Comparison of ENCODE assay signal across 12 cellular contexts in genomic region chr13:46178143-46178542, GRCh38. TPM values are rescaled to one million over a fixed set of nuclear protein-coding genes. Genes with fewer than 3 reads are reported as not detected.
DNase-seq lines count a peak whose midpoint lies in the region; ATAC-seq and TF ChIP-seq lines count a peak whose summit lies in the region.
"Had no signal": no experiment of that assay in that cellular context is flagged by ENCODE, and none has a peak within 500 bp of the region (broad histone marks: within the 10 kb centered on the region; RNA-seq: fewer than 3 reads in every experiment).

No MANE protein-coding gene starts in this region.

- no peaks in the 10 kb centered on the region for H3K27me3 ChIP-seq in GM06990 (replicated peaks; ENCODE audit: control insufficient read depth, insufficient read depth, low read length)
- H3K27me3 ChIP-seq: pancreas had no signal

- TF ChIP-seq CTCF in GM06990 (IDR thresholded peaks at IDR 0.05; ENCODE audit: insufficient read depth, low read length, poor library complexity, severe bottlenecking) = no peak

- ATAC-seq in left lobe of liver = peak; percentile 20
- no peak for ATAC-seq in GM18870 (IDR thresholded peaks at IDR 0.05; ENCODE audit: unreplicated experiment)
- ATAC-seq in GM18520 (IDR thresholded peaks at IDR 0.05; ENCODE audit: unreplicated experiment) = no peak

- peak overlapping the region; percentile 66 for H3K4me3 ChIP-seq in GM06990 (replicated peaks; ENCODE audit: low read depth, low read length)

- peak; percentile 70 to 84 for DNase-seq in AML-193 (lab: John Stamatoyannopoulos, UW)
- no peak for DNase-seq in GM06990 (ENCODE audit: extremely low read depth, insufficient read length)
- DNase-seq in SKM-1 treated with dmso at 0.1 percent for 144 hours (lab: John Stamatoyannopoulos, UW; ENCODE audit: unreplicated experiment) = peak; percentile 48
- DNase-seq in left lobe of liver (ENCODE audit: low spot score) = no peak
- no peak for DNase-seq in retina
- no peak for DNase-seq in occipital lobe (lab: John Stamatoyannopoulos, UW)
- DNase-seq: Caco-2, islet precursor cell had no signal

- no peaks in the 10 kb centered on the region; the same call in 1 of the 2 replicates for H3K36me3 ChIP-seq in GM06990 (ENCODE audit: control insufficient read depth, insufficient read depth, low read length)
- H3K36me3 ChIP-seq: pancreas had no signal

RNA-seq across cellular contexts. Expression of gene LCP1, which starts 3.8 kb away (rescaled TPM):
- total RNA-seq in left lobe of liver (20.7 TPM), occipital lobe (8.0 TPM)
- total RNA-seq: HT-29 had no signal

RNA-seq across cellular contexts. Expression of gene LRRC63, which starts 33.6 kb away (rescaled TPM):
- total RNA-seq in left lobe of liver = 0.20 TPM
- 2.0 TPM for total RNA-seq in occipital lobe
- total RNA-seq: Caco-2, HT-29 had no signal

Comparison
In these comparisons a context has a peak if more than half of its experiments do, and no peak if none do; other contexts are left out.
1. DNase-seq: peak in AML-193 (2 of 2) and SKM-1 treated with dmso at 0.1 percent for 144 hours (single experiment); none in GM06990 (single experiment), left lobe of liver (single experiment), retina (single experiment) and occipital lobe (single experiment).